Comparison of ENCODE assay signal across 29 cellular contexts in genomic region chr5:166750376-166750775, GRCh38.
"Had no signal": no experiment of that assay in that cellular context is flagged by ENCODE, and none has a peak within 500 bp of the region (broad histone marks: within the 10 kb centered on the region; RNA-seq: fewer than 3 reads in every experiment).

No MANE protein-coding gene starts in this region.

- H3K4me3 ChIP-seq: neural progenitor cell, ovary, psoas muscle, right lobe of liver, sigmoid colon, skin epidermis, smooth muscle cell, spleen, stomach, thoracic aorta, thyroid gland, tibial nerve, upper lobe of left lung, vagina had no signal

- H2AFZ ChIP-seq: neural progenitor cell, parathyroid adenoma had no signal

- H3K27me3 Mint-ChIP-seq: stimulated activated naive B cell treated with anti-CD40 and anti-IgM and Interleukin-4, amounts not matched to agents 10 μg/mL and 1 μg/mL and 100 μg/mL, for 72 hours; stimulated activated naive CD8-positive, alpha-beta T cell treated with anti-CD3 and anti-CD28 coated beads, Interleukin-15, Interleukin-2, amounts not matched to agents 100 ng/mL and 50 ng/mL, for 24 hours had no signal

- H3K9ac ChIP-seq: neural progenitor cell, parathyroid adenoma had no signal

- ATAC-seq: natural killer cell; psoas muscle; right cardiac atrium; right lobe of liver; stimulated activated effector memory CD8-positive, alpha-beta T cell treated with anti-CD3 and anti-CD28 coated beads, Interleukin-12 subunit alpha, Interleukin-12 subunit beta, amount 100 ng/mL, for 72 hours; stimulated activated naive B cell treated with anti-CD40 and anti-IgM and Interleukin-4, amounts not matched to agents 10 μg/mL and 1 μg/mL and 100 μg/mL, for 72 hours had no signal

- H3K27ac Mint-ChIP-seq: natural killer cell; nephron; neural progenitor cell; progenitor cell of endocrine pancreas; stimulated activated effector memory CD8-positive, alpha-beta T cell treated with anti-CD3 and anti-CD28 coated beads, Interleukin-12 subunit alpha, Interleukin-12 subunit beta, amount 100 ng/mL, for 72 hours; stimulated activated naive B cell treated with anti-CD40 and anti-IgM and Interleukin-4, amounts not matched to agents 10 μg/mL and 1 μg/mL and 100 μg/mL, for 72 hours; stimulated activated naive CD8-positive, alpha-beta T cell treated with anti-CD3 and anti-CD28 coated beads, Interleukin-15, Interleukin-2, amounts not matched to agents 100 ng/mL and 50 ng/mL, for 24 hours had no signal

- H3K4me1 ChIP-seq: neural progenitor cell, parathyroid adenoma, psoas muscle, right lobe of liver, sigmoid colon, spleen, stomach, thyroid gland, tibial nerve, upper lobe of left lung, vagina had no signal

- H3K9me3 ChIP-seq: ovary, psoas muscle, right lobe of liver, sigmoid colon, stomach, thoracic aorta, thyroid gland, tibial nerve, upper lobe of left lung, vagina had no signal

- DNase-seq: natural killer cell; occipital lobe; ovary; posterior cingulate gyrus; psoas muscle; right cardiac atrium; right lobe of liver; sigmoid colon; spleen; stimulated activated CD4-positive, alpha-beta T cell treated with anti-CD3 and anti-CD28 coated beads, Interleukin-12 subunit alpha, Interleukin-12 subunit beta, amount 100 ng/mL, for 4 hours; stimulated activated CD4-positive, alpha-beta T cell treated with anti-CD3 and anti-CD28 coated beads, Interleukin-1b, Interleukin-23, amount 100 ng/mL, for 48 hours; stimulated activated CD4-positive, alpha-beta T cell treated with anti-CD3 and anti-CD28 coated beads, Interleukin-4, amount 100 ng/mL, for 1 hour; stimulated activated naive B cell treated with anti-CD40 and anti-IgM and Interleukin-4, amounts not matched to agents 10 μg/mL and 1 μg/mL and 100 μg/mL, for 72 hours; stimulated activated naive CD4-positive, alpha-beta T cell treated with Interleukin-2 at 50 U/mL for 16 hours; stomach; thyroid gland; trophoblast cell; upper lobe of left lung had no signal

- H3K27me3 ChIP-seq: neural progenitor cell, ovary, right lobe of liver, sigmoid colon, spleen, stomach, thyroid gland, tibial nerve, upper lobe of left lung, vagina had no signal

- H3K27ac ChIP-seq: neural progenitor cell, ovary, parathyroid adenoma, psoas muscle, right lobe of liver, sigmoid colon, skin epidermis, spleen, stomach, thoracic aorta, thyroid gland, tibial nerve, upper lobe of left lung, vagina had no signal

- H3K9me3 Mint-ChIP-seq: nephron, neural progenitor cell had no signal

- H3K36me3 ChIP-seq: neural progenitor cell, ovary, right lobe of liver, sigmoid colon, spleen, stomach, thoracic aorta, thyroid gland, tibial nerve, upper lobe of left lung, vagina had no signal

- H3K4me2 ChIP-seq: neural progenitor cell, smooth muscle cell had no signal

- H3K79me2 ChIP-seq: parathyroid adenoma had no signal

- H3K36me3 Mint-ChIP-seq: natural killer cell; neural progenitor cell; stimulated activated effector memory CD8-positive, alpha-beta T cell treated with anti-CD3 and anti-CD28 coated beads, Interleukin-12 subunit alpha, Interleukin-12 subunit beta, amount 100 ng/mL, for 72 hours; stimulated activated naive B cell treated with anti-CD40 and anti-IgM and Interleukin-4, amounts not matched to agents 10 μg/mL and 1 μg/mL and 100 μg/mL, for 72 hours had no signal

- H3K4me3 Mint-ChIP-seq: natural killer cell; nephron; neural progenitor cell; stimulated activated effector memory CD8-positive, alpha-beta T cell treated with anti-CD3 and anti-CD28 coated beads, Interleukin-12 subunit alpha, Interleukin-12 subunit beta, amount 100 ng/mL, for 72 hours; stimulated activated naive B cell treated with anti-CD40 and anti-IgM and Interleukin-4, amounts not matched to agents 10 μg/mL and 1 μg/mL and 100 μg/mL, for 72 hours; stimulated activated naive CD8-positive, alpha-beta T cell treated with anti-CD3 and anti-CD28 coated beads, Interleukin-15, Interleukin-2, amounts not matched to agents 100 ng/mL and 50 ng/mL, for 24 hours had no signal

- H3K4me1 Mint-ChIP-seq: natural killer cell; nephron; neural progenitor cell; stimulated activated effector memory CD8-positive, alpha-beta T cell treated with anti-CD3 and anti-CD28 coated beads, Interleukin-12 subunit alpha, Interleukin-12 subunit beta, amount 100 ng/mL, for 72 hours; stimulated activated naive B cell treated with anti-CD40 and anti-IgM and Interleukin-4, amounts not matched to agents 10 μg/mL and 1 μg/mL and 100 μg/mL, for 72 hours had no signal
